Comparison of ENCODE assay signal across 6 cellular contexts in the genomic region with DNA sequence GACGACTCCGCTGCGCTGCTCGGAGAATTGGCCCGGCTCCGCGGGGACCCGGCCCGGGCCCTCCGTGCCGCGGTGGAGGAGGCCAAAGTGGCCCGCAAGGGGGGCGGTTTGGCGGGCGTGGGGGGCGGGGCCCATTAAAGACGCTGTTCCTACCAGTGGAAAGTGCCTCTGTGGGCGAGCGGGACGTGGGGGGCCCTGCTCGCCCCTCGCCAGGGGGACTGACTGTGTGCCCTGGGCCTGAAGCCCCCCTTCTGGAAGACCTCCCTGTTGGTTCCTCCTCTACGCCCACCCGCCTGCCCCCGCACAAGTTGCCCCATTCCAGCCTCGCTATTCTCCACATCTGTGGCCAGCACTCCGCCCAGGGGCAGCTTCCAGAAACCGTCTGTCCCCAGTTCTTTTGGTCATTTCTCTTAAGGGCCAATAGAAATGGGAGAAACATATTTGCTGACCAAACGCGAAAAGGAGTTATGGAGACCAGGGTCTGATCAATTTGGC. TPM values are rescaled to one million over a fixed set of nuclear protein-coding genes. Genes with fewer than 3 reads are reported as not detected.
DNase-seq lines count a peak whose midpoint lies in the region; ATAC-seq and TF ChIP-seq lines count a peak whose summit lies in the region.

No MANE protein-coding gene starts in this region.

- H3K9me3 ChIP-seq in OCI-LY1 (ENCODE audit: low read length), result no peaks in the 10 kb centered on the region
- no peaks in the 10 kb centered on the region for H3K9me3 ChIP-seq in skeletal muscle tissue (ENCODE audit: control insufficient read depth in 3 of 3, low read length in 3 of 3)

- peak overlapping the region; percentile 76 for H3K4me3 ChIP-seq in OCI-LY1 (ENCODE audit: low read depth, low read length, poor library complexity, severe bottlenecking)
- peak overlapping the region; percentile 78 for H3K4me3 ChIP-seq in epithelial cell of esophagus (ENCODE audit: low read length)
- H3K4me3 ChIP-seq in skeletal muscle tissue (ENCODE audit: low read length in 3 of 3), result peak overlapping the region; percentile 65 to 74 (median 68)

- H3K27me3 ChIP-seq in OCI-LY1 (ENCODE audit: insufficient read depth, low read length), result peaks cover 17% of the 10 kb centered on the region
- H3K27me3 ChIP-seq in skeletal muscle tissue (ENCODE audit: control insufficient read depth in 3 of 3, insufficient read depth in 3 of 3, low read length in 3 of 3), result peaks cover 0 to 5% (median 0%) of the 10 kb centered on the region in 3 donors

- no peaks in the 10 kb centered on the region for H3F3A ChIP-seq in OCI-LY1 (ENCODE audit: insufficient read depth, low read length)

- no peak for ATAC-seq in GM18867 (IDR thresholded peaks at IDR 0.05; ENCODE audit: unreplicated experiment)

- TF ChIP-seq CTCF in OCI-LY1 (IDR thresholded peaks at IDR 0.05; ENCODE audit: low read length) (no peak), epithelial cell of esophagus (IDR thresholded peaks at IDR 0.05; ENCODE audit: insufficient read depth, low read depth, low read length, missing control alignments) (no peak)

- no peaks in the 10 kb centered on the region for H3K9me2 ChIP-seq in OCI-LY1 (ENCODE audit: low read depth, low read length)

- no peaks in the 10 kb centered on the region for H3K79me2 ChIP-seq in OCI-LY1 (ENCODE audit: insufficient read depth, low read length)

- no peak overlapping the region for H2AFZ ChIP-seq in OCI-LY1 (ENCODE audit: low read length)

- peak overlapping the region; percentile 36; the same call in 1 of the 2 replicates for H3K9ac ChIP-seq in OCI-LY1 (ENCODE audit: low read length)
- H3K9ac ChIP-seq in skeletal muscle tissue (ENCODE audit: low read depth in 1 of 3, low read length in 3 of 3), result peak overlapping the region; percentile 51 to 76 (median 73)

- H3K4me1 ChIP-seq in OCI-LY1 (ENCODE audit: insufficient read depth, low read length, severe bottlenecking), result peaks cover 48% of the 10 kb centered on the region
- peaks cover 34 to 51% (median 42%) of the 10 kb centered on the region in 3 donors for H3K4me1 ChIP-seq in skeletal muscle tissue (ENCODE audit: control insufficient read depth in 3 of 3, insufficient read depth in 3 of 3, low read length in 3 of 3)

- peaks cover 3% of the 10 kb centered on the region; the same call in 1 of the 2 replicates for H3K36me3 ChIP-seq in OCI-LY1 (ENCODE audit: insufficient read depth, low read length)
- H3K36me3 ChIP-seq in skeletal muscle tissue (ENCODE audit: control insufficient read depth in 3 of 3, insufficient read depth in 3 of 3, low read length in 3 of 3), result no peaks in the 10 kb centered on the region

- DNase-seq in epithelial cell of esophagus (ENCODE audit: low read depth), result no peak
- no peak for DNase-seq in NCI-H1694 (lab: John Stamatoyannopoulos, UW)
- no peak for DNase-seq in RPMI8226

- no peaks in the 10 kb centered on the region for H4K20me1 ChIP-seq in OCI-LY1 (ENCODE audit: insufficient read depth, low read length)

- H3K4me2 ChIP-seq in OCI-LY1 (ENCODE audit: low read length), result peak overlapping the region; percentile 65

- H3K27ac ChIP-seq in OCI-LY1 (ENCODE audit: low read depth, low read length, poor library complexity, severe bottlenecking) (no peak overlapping the region), skeletal muscle tissue (ENCODE audit: low read depth, low read length) (peak overlapping the region; percentile 62)

RNA-seq across cellular contexts. Expression of a gene that starts 1.9 kb away (rescaled TPM):
- 1.0 TPM for total RNA-seq in skeletal muscle tissue

RNA-seq across cellular contexts. Expression of a gene that starts 2.2 kb away (rescaled TPM):
- 0.52 TPM for total RNA-seq in skeletal muscle tissue

RNA-seq across cellular contexts. Expression of a gene that starts 7.4 kb away (rescaled TPM):
- 31.3 TPM for total RNA-seq in skeletal muscle tissue

RNA-seq across cellular contexts. Expression of a gene that starts 8.8 kb away (rescaled TPM):
- total RNA-seq in skeletal muscle tissue, result not detected

RNA-seq across cellular contexts. Expression of a gene that starts 12.0 kb away (rescaled TPM):
- not detected for total RNA-seq in skeletal muscle tissue
